ENCODE assay signal across 17 cellular contexts in the genomic region with DNA sequence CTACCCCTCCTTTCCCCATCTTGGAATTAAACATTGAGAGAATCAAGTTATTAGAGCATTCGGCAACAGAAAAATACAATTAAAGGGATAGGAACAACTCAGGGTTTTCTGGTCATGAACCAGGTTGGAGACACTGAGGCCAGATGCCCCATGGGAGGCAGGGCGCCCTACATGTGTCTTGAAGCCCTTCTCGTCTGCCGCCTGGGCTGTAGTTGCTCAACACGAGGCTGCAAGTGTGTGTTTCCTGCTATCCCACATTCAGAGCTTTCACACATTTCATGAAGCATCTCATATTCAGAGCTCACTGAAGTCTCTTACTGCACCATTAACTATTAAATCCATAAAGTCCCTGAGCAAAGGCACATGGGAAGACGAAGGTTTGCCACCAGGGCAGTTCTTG.
"Had no signal": no experiment of that assay in that cellular context is flagged by ENCODE, and none has a peak within 500 bp of the region (broad histone marks: within the 10 kb centered on the region; RNA-seq: fewer than 3 reads in every experiment).

No MANE protein-coding gene starts in this region.

- H3K27ac Mint-ChIP-seq: activated naive CD4-positive, alpha-beta T cell treated with anti-CD3 and anti-CD28 coated beads for 36 hours had no signal

- H3K27ac ChIP-seq: adrenal gland, gastroesophageal sphincter, left ventricle myocardium inferior, right lobe of liver, transverse colon had no signal

- H3K4me3 Mint-ChIP-seq: activated naive CD4-positive, alpha-beta T cell treated with anti-CD3 and anti-CD28 coated beads for 36 hours had no signal

- ATAC-seq: activated CD4-positive, CD25-positive, alpha-beta regulatory T cell treated with anti-CD3 and anti-CD28 coated beads, Interleukin-2, amount 50 U/mL, for 24 hours; gastroesophageal sphincter; stimulated activated naive CD8-positive, alpha-beta T cell treated with anti-CD3 and anti-CD28 coated beads, Interleukin-15, Interleukin-2, amounts not matched to agents 100 U/mL and 50 U/mL, for 24 hours had no signal

- H3K4me1 ChIP-seq: gastroesophageal sphincter, left ventricle myocardium inferior, prostate gland, transverse colon had no signal

- H3K27me3 ChIP-seq: adrenal gland, gastroesophageal sphincter, right lobe of liver, transverse colon had no signal

- DNase-seq: activated CD4-positive, alpha-beta T cell treated with anti-CD3 and anti-CD28 coated beads, Interleukin-2, amount 50 U/mL, for 1 hour; activated CD8-positive, alpha-beta memory T cell treated with anti-CD3 and anti-CD28 coated beads for 24 hours; activated naive CD4-positive, alpha-beta T cell treated with anti-CD3 and anti-CD28 coated beads for 36 hours; adrenal gland; islet precursor cell; left ventricle myocardium inferior; mesenchymal stem cell; right lobe of liver; stimulated activated CD4-positive, alpha-beta T cell treated with anti-CD3 and anti-CD28 coated beads, Interleukin-4, amount 100 ng/mL, for 4 hours; stimulated activated CD8-positive, alpha-beta memory T cell treated with anti-CD3 and anti-CD28 coated beads, Interleukin-4, amount 100 ng/mL, for 48 hours; stimulated activated naive CD8-positive, alpha-beta T cell treated with anti-CD3 and anti-CD28 coated beads, Interleukin-15, Interleukin-2, amounts not matched to agents 100 U/mL and 50 U/mL, for 24 hours; T-helper 2 cell; transverse colon had no signal

- H3K9me3 Mint-ChIP-seq: activated naive CD4-positive, alpha-beta T cell treated with anti-CD3 and anti-CD28 coated beads for 36 hours had no signal

- H3K4me3 ChIP-seq: adrenal gland, gastroesophageal sphincter, left ventricle myocardium inferior, prostate gland, right lobe of liver, smooth muscle cell, transverse colon had no signal

- H3K9me3 ChIP-seq: adrenal gland, gastroesophageal sphincter, left ventricle myocardium inferior, prostate gland, right lobe of liver, transverse colon had no signal

- H3K36me3 ChIP-seq: adrenal gland, gastroesophageal sphincter, left ventricle myocardium inferior, prostate gland, right lobe of liver, transverse colon had no signal
